In genomic region chr19:38478273-38478971, GRCh38 we compare ENCODE assay signal across 12 cellular contexts. TPM values are rescaled to one million over a fixed set of nuclear protein-coding genes. Genes with fewer than 3 reads are reported as not detected.
A peak's percentile ranks its signal among the peaks of the same experiment; 100 is the strongest.
DNase-seq lines count a peak whose midpoint lies in the region; FAIRE-seq and TF ChIP-seq lines count a peak whose summit lies in the region.
"Had no signal": no experiment of that assay in that cellular context is flagged by ENCODE, and none has a peak within 500 bp of the region (broad histone marks: within the 10 kb centered on the region; RNA-seq: fewer than 3 reads in every experiment).

No MANE protein-coding gene starts in this region.

- H3K4me3 ChIP-seq in spleen, result no peak overlapping the region
- H3K4me3 ChIP-seq: hepatocyte had no signal

- no peak for FAIRE-seq in RCC 7860 (lab: Jason Lieb, UNC)

- no peak for TF ChIP-seq CTCF in spleen (IDR thresholded peaks at IDR 0.05 in 8 of 11, conservative IDR thresholded peaks at IDR 0.05 in 3 of 11)

- DNase-seq in Daoy (ENCODE audit: low read depth), result peak; percentile 50
- peak; percentile 4 for DNase-seq in HK-2 (ENCODE audit: unreplicated experiment)
- peak; percentile 11 for DNase-seq in RCC 7860 (ENCODE audit: low spot score)
- DNase-seq in iPS-NIHi7 (ENCODE audit: extremely low spot score), result peak; percentile 77
- no peak for DNase-seq in spleen
- DNase-seq in AG08396 (ENCODE audit: low spot score), result no peak
- no peak for DNase-seq in NCI-H1105 (lab: John Stamatoyannopoulos, UW)
- DNase-seq in stimulated activated CD4-positive, alpha-beta T cell treated with anti-CD3 and anti-CD28 coated beads, Interleukin-1b, Interleukin-23, amount 100 ng/mL, for 48 hours, result no peak
- DNase-seq: amygdala, T1000 had no signal

- 79 to 84% (median 82%) methylated on average over 15 to 16 of the region's 16 CpGs for WGBS in spleen, 5 donors

- H3K27ac ChIP-seq in spleen, result no peak overlapping the region
- H3K27ac ChIP-seq: hepatocyte, parathyroid adenoma had no signal

- no peaks in the 10 kb centered on the region for H3K9me3 ChIP-seq in spleen

- no peaks in the 10 kb centered on the region for H3K4me1 ChIP-seq in spleen
- H3K4me1 ChIP-seq: parathyroid adenoma had no signal

- no peaks in the 10 kb centered on the region for H3K36me3 ChIP-seq in spleen

- peaks cover 0 to 37% (median 0%) of the 10 kb centered on the region in 7 donors for H3K27me3 ChIP-seq in spleen (replicated peaks in 1 of 7)
- H3K27me3 ChIP-seq: hepatocyte had no signal

- intact Hi-C loops in spleen (cut with DNase I; ENCODE audit: low total_unique reads), result no loop called here

- TF ChIP-seq POLR2A in spleen (IDR thresholded peaks at IDR 0.05), result no peak

RNA-seq across cellular contexts. Expression of gene RYR1, which starts 44.9 kb away (rescaled TPM):
- 0.03 and 0.11 TPM in 2 replicates for total RNA-seq in Daoy (2014; rRNA removed; shearing (Covaris generic))
- total RNA-seq in spleen, result 1 to 10 TPM in 5 of 7 donors, under 1 TPM in 2; 0.32 to 3.0 (median 1.4) TPM
- polyA plus RNA-seq in spleen, result 1 to 10 TPM in 1 of 3 donors, under 1 TPM in 2; 0.32 to 3.2 (median 0.39) TPM

RNA-seq across cellular contexts. Expression of gene RASGRP4, which starts 52.4 kb away (rescaled TPM):
- total RNA-seq in Daoy (2014; rRNA removed; shearing (Covaris generic)), result not detected in 2 replicates
- 10 to 100 TPM; 15.6 to 59.9 (median 32.1) TPM for total RNA-seq in spleen
- 1 to 10 TPM; 1.7 to 7.4 (median 6.7) TPM for polyA plus RNA-seq in spleen
- polyA plus RNA-seq: hepatocyte had no signal

Comparison
In these comparisons a context has a peak if more than half of its experiments do, and no peak if none do; other contexts are left out.
1. DNase-seq: peak in Daoy (single experiment), HK-2 (single experiment), RCC 7860 (single experiment) and iPS-NIHi7 (single experiment); none in spleen (single experiment), AG08396 (single experiment), NCI-H1105 (single experiment) and stimulated activated CD4-positive, alpha-beta T cell treated with anti-CD3 and anti-CD28 coated beads, Interleukin-1b, Interleukin-23, amount 100 ng/mL, for 48 hours (single experiment).
2. RNA of gene RASGRP4, which starts 52.4 kb away (total RNA-seq): 15.6 to 59.9 TPM in spleen; not detected in Daoy; every median in the first group is over 10 times any median in the second.